10 cellular contexts compared by ENCODE assay signal in genomic region chr1:942864-943533, GRCh38. TPM values are rescaled to one million over a fixed set of nuclear protein-coding genes. Genes with fewer than 3 reads are reported as not detected.
DNase-seq lines count a peak whose midpoint lies in the region; FAIRE-seq and TF ChIP-seq lines count a peak whose summit lies in the region.
"Had no signal": no experiment of that assay in that cellular context is flagged by ENCODE, and none has a peak within 500 bp of the region (broad histone marks: within the 10 kb centered on the region; RNA-seq: fewer than 3 reads in every experiment).

No MANE protein-coding gene starts in this region.

- TF ChIP-seq CTCF in transverse colon (IDR thresholded peaks at IDR 0.05) = no peak
- no peak for TF ChIP-seq CTCF in tibial nerve (IDR thresholded peaks at IDR 0.05)

- DNase-seq in NCI-H82 (lab: John Stamatoyannopoulos, UW) (peak; percentile 63), NCI-H82 treated with DMSO at 0.1 percent for 48 hours (lab: John Stamatoyannopoulos, UW; ENCODE audit: unreplicated experiment) (no peak), amniotic epithelial cell (ENCODE audit: low read depth) (peak; percentile 77), iris pigment epithelial cell (ENCODE audit: low read depth) (peak; percentile 85), transverse colon (peak; percentile 46), small intestine (no peak), tibial nerve (ENCODE audit: low spot score in 2 of 2) (no peak), cortex of kidney (lab: John Stamatoyannopoulos, UW) (no peak)
- DNase-seq: activated CD4-positive, alpha-beta T cell treated with anti-CD3 and anti-CD28 coated beads, Interleukin-2, amount 10 ng/mL, durations not matched to agents 7 days and 5 days; effector CD8-positive, alpha-beta T cell had no signal

- FAIRE-seq in small intestine (lab: Jason Lieb, UNC) = no peak

- H3K4me1 ChIP-seq in transverse colon (peaks cover 23 to 41% (median 34%) of the 10 kb centered on the region in 4 donors), small intestine (ENCODE audit: control insufficient read depth in 2 of 2, insufficient read depth in 1 of 2, low read depth in 1 of 2, low read length in 1 of 2) (peaks cover 0 to 2% of the 10 kb centered on the region in 2 donors), tibial nerve (peaks cover 0 to 52% (median 24%) of the 10 kb centered on the region in 4 donors)

- H3K9me3 ChIP-seq in transverse colon = no peaks in the 10 kb centered on the region
- no peaks in the 10 kb centered on the region for H3K9me3 ChIP-seq in small intestine (ENCODE audit: control insufficient read depth, low read depth)
- H3K9me3 ChIP-seq in tibial nerve = no peaks in the 10 kb centered on the region

- peaks cover 0 to 4% (median 0%) of the 10 kb centered on the region in 4 donors for H3K36me3 ChIP-seq in transverse colon
- H3K36me3 ChIP-seq in small intestine (ENCODE audit: control insufficient read depth in 2 of 2, insufficient read depth in 2 of 2, low read length in 2 of 2) = peaks cover 0 to 9% of the 10 kb centered on the region in 2 donors
- peaks cover 2 to 45% (median 3%) of the 10 kb centered on the region in 3 donors for H3K36me3 ChIP-seq in tibial nerve

- H3K4me3 ChIP-seq in transverse colon (peak overlapping the region in 2 of 4 donors; percentile 39 to 51), small intestine (ENCODE audit: low read depth in 1 of 2, low read length in 2 of 2) (peak overlapping the region in 1 of 2 donors; percentile 50), tibial nerve (no peak overlapping the region)

- 20 to 44% methylated on average over 2 to 21 of the region's 27 CpGs for WGBS in transverse colon (ENCODE audit: low coverage in 1 of 2), 2 donors
- 5 to 14% (median 8%) methylated on average over 26 to 27 of the region's 27 CpGs for WGBS in small intestine, 3 donors
- 33 to 39% methylated on average over 15 to 20 of the region's 27 CpGs for WGBS in tibial nerve, 2 donors

- peaks cover 59% of the 10 kb centered on the region for H3K27me3 ChIP-seq in transverse colon
- peaks cover 6 to 20% of the 10 kb centered on the region in 2 donors for H3K27me3 ChIP-seq in small intestine (ENCODE audit: control insufficient read depth in 2 of 2, insufficient read depth in 2 of 2, low read length in 2 of 2)
- H3K27me3 ChIP-seq in tibial nerve = peaks cover 0 to 45% of the 10 kb centered on the region in 2 donors

- intact Hi-C loops in transverse colon (cut with DNase I; ENCODE audit: low total_unique reads) = no loop called here

- H3K27ac ChIP-seq in transverse colon = peak overlapping the region; percentile 65 to 82 (median 70)
- peak overlapping the region in 1 of 2 donors; percentile 57 for H3K27ac ChIP-seq in small intestine (ENCODE audit: low read depth in 1 of 2, low read length in 1 of 2)
- peak overlapping the region in 1 of 4 donors; percentile 76 for H3K27ac ChIP-seq in tibial nerve

- TF ChIP-seq EP300 in transverse colon (IDR thresholded peaks at IDR 0.05; ENCODE audit: low read depth) (no peak), tibial nerve (IDR thresholded peaks at IDR 0.05) (no peak)

- TF ChIP-seq POLR2A in transverse colon (IDR thresholded peaks at IDR 0.05) = no peak
- no peak for TF ChIP-seq POLR2A in tibial nerve (IDR thresholded peaks at IDR 0.05)

- in situ Hi-C loops in transverse colon (cut with MboI; ENCODE audit: low pct_ligation_motif_present in 1 of 4, low pct_unique_long_range_greater_than_20kb in 1 of 4, low sequenced_read_pairs in 3 of 4) = no loop called here

RNA-seq across cellular contexts. Expression of gene NOC2L, which starts 16.1 kb away (rescaled TPM):
- 10 to 100 TPM; 17.6 to 50.4 (median 31.6) TPM for total RNA-seq in transverse colon
- polyA plus RNA-seq in small intestine = 10 to 100 TPM; 34.0 to 69.3 (median 42.7) TPM
- total RNA-seq in tibial nerve = 10 to 100 TPM; 28.2 to 54.0 (median 46.4) TPM

RNA-seq across cellular contexts. Expression of gene KLHL17, which starts 17.4 kb away (rescaled TPM):
- 10 to 100 TPM; 10.8 to 26.1 (median 11.4) TPM for total RNA-seq in transverse colon
- 10 to 100 TPM in 1 of 3 donors, 1 to 10 TPM in 2; 6.6 to 11.9 (median 7.0) TPM for polyA plus RNA-seq in small intestine
- 10 to 100 TPM in 3 of 4 donors, 1 to 10 TPM in 1; 4.2 to 19.2 (median 11.9) TPM for total RNA-seq in tibial nerve

RNA-seq across cellular contexts. Expression of gene SAMD11, which starts 19.3 kb away (rescaled TPM):
- total RNA-seq in transverse colon (10 to 100 TPM in 1 of 4 donors, 1 to 10 TPM in 2, not detected in 1; 2.2 to 26.9 (median 3.0) TPM), tibial nerve (10 to 100 TPM in 2 of 4 donors, 1 to 10 TPM in 2; 2.6 to 15.9 (median 11.5) TPM)
- polyA plus RNA-seq in small intestine = 1 to 10 TPM in 2 of 3 donors, under 1 TPM in 1; 0.89 to 8.8 (median 4.9) TPM
- total RNA-seq: activated CD4-positive, alpha-beta T cell treated with anti-CD3 and anti-CD28 coated beads, Interleukin-2, amount 10 ng/mL, durations not matched to agents 7 days and 5 days had no signal

RNA-seq across cellular contexts. Expression of gene PLEKHN1, which starts 23.3 kb away (rescaled TPM):
- total RNA-seq in transverse colon (1 to 10 TPM in 1 of 4 donors, under 1 TPM in 1, not detected in 2; 0.14 to 1.4 TPM), tibial nerve (1 to 10 TPM in 1 of 4 donors, under 1 TPM in 1, not detected in 2; 0.21 to 2.4 TPM)
- polyA plus RNA-seq in small intestine = under 1 TPM; 0.72 to 0.89 (median 0.81) TPM

RNA-seq across cellular contexts. Expression of gene PERM1, which starts 38.9 kb away (rescaled TPM):
- total RNA-seq in transverse colon (under 1 TPM in 1 of 4 donors, not detected in 3; 0.14 TPM), tibial nerve (under 1 TPM in 2 of 4 donors, not detected in 2; 0.22 to 0.78 TPM)
- 1 to 10 TPM in 1 of 3 donors, under 1 TPM in 1, not detected in 1; 0.30 to 1.6 TPM for polyA plus RNA-seq in small intestine
- total RNA-seq: activated CD4-positive, alpha-beta T cell treated with anti-CD3 and anti-CD28 coated beads, Interleukin-2, amount 10 ng/mL, durations not matched to agents 7 days and 5 days had no signal

Comparison
In these comparisons a context has a peak if more than half of its experiments do, and no peak if none do; other contexts are left out.
1. DNase-seq: peak in NCI-H82 (single experiment), amniotic epithelial cell (single experiment), iris pigment epithelial cell (single experiment) and transverse colon (single experiment); none in NCI-H82 treated with DMSO at 0.1 percent for 48 hours (single experiment), small intestine (single experiment), tibial nerve (0 of 2) and cortex of kidney (single experiment).